19 cellular contexts compared by ENCODE assay signal in the genomic region with DNA sequence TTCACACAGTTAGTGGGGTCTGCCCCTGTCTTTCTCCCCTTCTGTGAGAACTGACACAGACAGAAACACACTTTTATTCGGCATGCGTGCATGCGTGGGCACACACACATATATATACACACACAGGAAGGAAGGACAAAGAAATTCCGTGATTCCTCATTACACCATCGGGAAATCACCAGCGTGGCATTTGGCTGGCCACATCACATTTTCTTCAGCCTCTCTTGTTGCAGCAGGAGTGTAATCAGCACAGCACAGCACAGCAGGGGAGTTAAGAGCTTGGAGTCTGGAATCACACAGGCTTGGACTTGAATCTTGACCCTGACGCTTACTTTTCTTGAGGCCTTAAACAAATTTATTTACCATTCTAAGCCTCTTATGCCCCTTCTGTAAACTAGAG. TPM values are rescaled to one million over a fixed set of nuclear protein-coding genes. Genes with fewer than 3 reads are reported as not detected.
DNase-seq lines count a peak whose midpoint lies in the region; ATAC-seq, FAIRE-seq and TF ChIP-seq lines count a peak whose summit lies in the region.
"Had no signal": no experiment of that assay in that cellular context is flagged by ENCODE, and none has a peak within 500 bp of the region (broad histone marks: within the 10 kb centered on the region; RNA-seq: fewer than 3 reads in every experiment).

No MANE protein-coding gene starts in this region.

- H3K27ac ChIP-seq in neural cell (ENCODE audit: low read length): peak overlapping the region; percentile 63
- no peak overlapping the region for H3K27ac ChIP-seq in pancreas
- H3K27ac ChIP-seq: BLaER1 treated with 17β-estradiol and CSF1 and Interleukin-3, amounts not matched to agents 10 nM and 100 nM had no signal

- H2AFZ ChIP-seq in neural cell (ENCODE audit: low read depth, low read length): no peak overlapping the region

- H3K9ac ChIP-seq in neural cell (ENCODE audit: low read length): no peak overlapping the region
- H3K9ac ChIP-seq: BLaER1 treated with 17β-estradiol and CSF1 and Interleukin-3, amounts not matched to agents 10 nM and 100 nM had no signal

- DNase-seq in NCI-H1105 treated with DMSO at 0.1 percent for 48 hours (lab: John Stamatoyannopoulos, UW): peak; percentile 7
- no peak for DNase-seq in NCI-H1105 (lab: John Stamatoyannopoulos, UW)
- DNase-seq in NCI-H69 (lab: John Stamatoyannopoulos, UW): peak; percentile 49
- DNase-seq in dermis microvascular lymphatic vessel endothelial cell (ENCODE audit: low read depth in 2 of 2): peak; percentile 31 to 34
- DNase-seq in stimulated activated CD4-positive, alpha-beta T cell treated with anti-CD3 and anti-CD28 coated beads, Interleukin-4, amount 100 ng/mL, for 1 hour: no peak
- no peak for DNase-seq in pancreas
- no peak for DNase-seq in DMS53 (lab: John Stamatoyannopoulos, UW)
- DNase-seq: 8988T, DMS 273 treated with DMSO at 0.1 percent for 48 hours, MG63, NCI-H1436 treated with DMSO at 0.1 percent for 48 hours, NCI-H2081, SIG-M5 had no signal

- H3K4me3 ChIP-seq in neural cell (ENCODE audit: low read length): no peak overlapping the region
- no peak overlapping the region for H3K4me3 ChIP-seq in pancreas
- H3K4me3 ChIP-seq: BLaER1 treated with 17β-estradiol and CSF1 and Interleukin-3, amounts not matched to agents 10 nM and 100 nM; MG63 had no signal

- no peak for TF ChIP-seq CTCF in neural cell (IDR thresholded peaks at IDR 0.05; ENCODE audit: poor library complexity, severe bottlenecking)
- TF ChIP-seq CTCF in pancreas (IDR thresholded peaks at IDR 0.05): no peak

- ATAC-seq in pancreas: no peak
- ATAC-seq: HepG2 had no signal

- no peaks in the 10 kb centered on the region for H3K9me2 ChIP-seq in neural cell (ENCODE audit: insufficient read depth, low read length)

- TF ChIP-seq EP300 in neural cell (conservative IDR thresholded peaks at IDR 0.05; ENCODE audit: poor library complexity, severe bottlenecking): no peak

- intact Hi-C loops in pancreas (cut with DNase I): no loop called here

- H3K27me3 ChIP-seq in neural cell (ENCODE audit: insufficient read depth, low read depth, low read length) (no peaks in the 10 kb centered on the region), pancreas (no peaks in the 10 kb centered on the region)
- H3K27me3 ChIP-seq: BLaER1 treated with 17β-estradiol and CSF1 and Interleukin-3, amounts not matched to agents 10 nM and 100 nM; MG63 had no signal

- no peaks in the 10 kb centered on the region for H3F3A ChIP-seq in neural cell (ENCODE audit: insufficient read depth, low read length, poor library complexity, severe bottlenecking)

- H4K20me1 ChIP-seq in neural cell (ENCODE audit: insufficient read depth): no peaks in the 10 kb centered on the region

- no peaks in the 10 kb centered on the region for H3K9me3 ChIP-seq in neural cell (ENCODE audit: low read length)
- H3K9me3 ChIP-seq in pancreas: no peaks in the 10 kb centered on the region
- H3K9me3 ChIP-seq: BLaER1 treated with 17β-estradiol and CSF1 and Interleukin-3, amounts not matched to agents 10 nM and 100 nM; MG63 had no signal

- FAIRE-seq in pancreas (lab: Jason Lieb, UNC): no peak
- FAIRE-seq: H1, HepG2 had no signal

- WGBS in pancreas, 2 donors: 65% methylated on average over 7 of the region's 7 CpGs

- H3K79me2 ChIP-seq in neural cell (replicated peaks; ENCODE audit: insufficient read depth, low read length): no peaks in the 10 kb centered on the region

- H3K4me2 ChIP-seq in neural cell (ENCODE audit: low read length): no peak overlapping the region
- H3K4me2 ChIP-seq: BLaER1 treated with 17β-estradiol and CSF1 and Interleukin-3, amounts not matched to agents 10 nM and 100 nM had no signal

- H3K4me1 ChIP-seq in pancreas: peaks cover 0 to 15% (median 9%) of the 10 kb centered on the region in 3 donors
- H3K4me1 ChIP-seq: BLaER1 treated with 17β-estradiol and CSF1 and Interleukin-3, amounts not matched to agents 10 nM and 100 nM had no signal

- H3K36me3 ChIP-seq in neural cell (ENCODE audit: insufficient read depth, low read length): peaks cover 7% of the 10 kb centered on the region
- peaks cover 0 to 54% (median 4%) of the 10 kb centered on the region in 3 donors for H3K36me3 ChIP-seq in pancreas

- no peak for TF ChIP-seq RAD21 in neural cell (conservative IDR thresholded peaks at IDR 0.05)

TF ChIP-seq in neural cell, 6 proteins besides CTCF, POLR2A, EP300 and RAD21:
- TF ChIP-seq TAF1 (IDR thresholded peaks at IDR 0.05; ENCODE audit: low read depth) (no peak), EZH2 (IDR thresholded peaks at IDR 0.05; ENCODE audit: borderline replicate concordance, insufficient read depth, low read length, poor library complexity, severe bottlenecking) (no peak), POLR2AphosphoS5 (IDR thresholded peaks at IDR 0.05) (peak; percentile 7), MXI1 (conservative IDR thresholded peaks at IDR 0.05; ENCODE audit: poor library complexity, severe bottlenecking) (no peak), SMC3 (conservative IDR thresholded peaks at IDR 0.05; ENCODE audit: poor library complexity) (no peak)
- TF ChIP-seq, protein P1, sequence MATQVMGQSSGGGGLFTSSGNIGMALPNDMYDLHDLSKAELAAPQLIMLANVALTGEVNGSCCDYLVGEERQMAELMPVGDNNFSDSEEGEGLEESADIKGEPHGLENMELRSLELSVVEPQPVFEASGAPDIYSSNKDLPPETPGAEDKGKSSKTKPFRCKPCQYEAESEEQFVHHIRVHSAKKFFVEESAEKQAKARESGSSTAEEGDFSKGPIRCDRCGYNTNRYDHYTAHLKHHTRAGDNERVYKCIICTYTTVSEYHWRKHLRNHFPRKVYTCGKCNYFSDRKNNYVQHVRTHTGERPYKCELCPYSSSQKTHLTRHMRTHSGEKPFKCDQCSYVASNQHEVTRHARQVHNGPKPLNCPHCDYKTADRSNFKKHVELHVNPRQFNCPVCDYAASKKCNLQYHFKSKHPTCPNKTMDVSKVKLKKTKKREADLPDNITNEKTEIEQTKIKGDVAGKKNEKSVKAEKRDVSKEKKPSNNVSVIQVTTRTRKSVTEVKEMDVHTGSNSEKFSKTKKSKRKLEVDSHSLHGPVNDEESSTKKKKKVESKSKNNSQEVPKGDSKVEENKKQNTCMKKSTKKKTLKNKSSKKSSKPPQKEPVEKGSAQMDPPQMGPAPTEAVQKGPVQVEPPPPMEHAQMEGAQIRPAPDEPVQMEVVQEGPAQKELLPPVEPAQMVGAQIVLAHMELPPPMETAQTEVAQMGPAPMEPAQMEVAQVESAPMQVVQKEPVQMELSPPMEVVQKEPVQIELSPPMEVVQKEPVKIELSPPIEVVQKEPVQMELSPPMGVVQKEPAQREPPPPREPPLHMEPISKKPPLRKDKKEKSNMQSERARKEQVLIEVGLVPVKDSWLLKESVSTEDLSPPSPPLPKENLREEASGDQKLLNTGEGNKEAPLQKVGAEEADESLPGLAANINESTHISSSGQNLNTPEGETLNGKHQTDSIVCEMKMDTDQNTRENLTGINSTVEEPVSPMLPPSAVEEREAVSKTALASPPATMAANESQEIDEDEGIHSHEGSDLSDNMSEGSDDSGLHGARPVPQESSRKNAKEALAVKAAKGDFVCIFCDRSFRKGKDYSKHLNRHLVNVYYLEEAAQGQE (IDR thresholded peaks at IDR 0.05; ENCODE audit: borderline replicate concordance): no peak
TF ChIP-seq in neural cell: peak in this region for 1.

RNA-seq across cellular contexts. Expression of a gene that starts 45.4 kb away (rescaled TPM):
- total RNA-seq in dermis microvascular lymphatic vessel endothelial cell (not detected in 2 replicates), pancreas (1 to 10 TPM in 3 of 6 donors, under 1 TPM in 3; 0.57 to 2.4 (median 0.86) TPM)
- polyA plus RNA-seq in neural cell (3.9 and 4.7 TPM in 2 replicates), pancreas (1 to 10 TPM; 2.7 to 8.1 TPM)
- 3.9 and 4.6 TPM in 2 replicates for polyA minus RNA-seq in neural cell
- total RNA-seq: HepG2, OCI-LY7, RPMI7951 had no signal
- polyA plus RNA-seq: HepG2 had no signal

Comparison
In these comparisons a context has a peak if more than half of its experiments do, and no peak if none do; other contexts are left out.
1. DNase-seq: peak in NCI-H1105 treated with DMSO at 0.1 percent for 48 hours (single experiment), NCI-H69 (single experiment) and dermis microvascular lymphatic vessel endothelial cell (2 of 2); none in NCI-H1105 (single experiment), stimulated activated CD4-positive, alpha-beta T cell treated with anti-CD3 and anti-CD28 coated beads, Interleukin-4, amount 100 ng/mL, for 1 hour (single experiment), pancreas (0 of 6) and DMS53 (single experiment).